ENCODE assay signal across 19 cellular contexts in genomic region chr21:36263797-36264196, GRCh38. TPM values are rescaled to one million over a fixed set of nuclear protein-coding genes. Genes with fewer than 3 reads are reported as not detected.
A peak's percentile ranks its signal among the peaks of the same experiment; 100 is the strongest.
DNase-seq lines count a peak whose midpoint lies in the region; ATAC-seq and TF ChIP-seq lines count a peak whose summit lies in the region.
"Had no signal": no experiment of that assay in that cellular context is flagged by ENCODE, and none has a peak within 500 bp of the region (broad histone marks: within the 10 kb centered on the region; RNA-seq: fewer than 3 reads in every experiment).

No MANE protein-coding gene starts in this region.

- H3K4me1 Mint-ChIP-seq in naive B cell = peaks cover 30 to 80% (median 46%) of the 10 kb centered on the region in 3 donors

- intact Hi-C loops in esophagus muscularis mucosa (cut with DNase I) = loop anchor here (5.0 kb wide), 1 partner anchor 54 kb away; no protein-coding TSS in a partner anchor

- TF ChIP-seq CTCF in OCI-LY3 (IDR thresholded peaks at IDR 0.05; ENCODE audit: low read depth, low read length) = no peak
- no peak for TF ChIP-seq CTCF in esophagus muscularis mucosa (IDR thresholded peaks at IDR 0.05)

- no peak overlapping the region for H2BK120ac ChIP-seq in trophoblast cell (ENCODE audit: insufficient read depth, low read length, poor library complexity)

- no peak for TF ChIP-seq POLR2A in esophagus muscularis mucosa (IDR thresholded peaks at IDR 0.05; ENCODE audit: low read depth)

- H3K27ac ChIP-seq in OCI-LY3 (ENCODE audit: low read length) (peak overlapping the region; percentile 60), trophoblast cell (ENCODE audit: low read depth, low read length) (no peak overlapping the region), esophagus muscularis mucosa (replicated peaks in 1 of 4) (no peak overlapping the region)
- H3K27ac ChIP-seq: A549 had no signal

- no peak overlapping the region for H4K91ac ChIP-seq in trophoblast cell (ENCODE audit: low read depth, low read length)

- H4K8ac ChIP-seq in trophoblast cell (ENCODE audit: low read depth, low read length) = no peak overlapping the region

- no peak overlapping the region for H3K18ac ChIP-seq in trophoblast cell (ENCODE audit: low read length)

- H3K27me3 Mint-ChIP-seq in naive B cell = no peaks in the 10 kb centered on the region

- H3K36me3 ChIP-seq in OCI-LY3 (replicated peaks; ENCODE audit: low read depth, low read length) (no peaks in the 10 kb centered on the region), trophoblast cell (ENCODE audit: control insufficient read depth in 1 of 2, insufficient read depth in 2 of 2, low read length in 2 of 2) (peaks cover 26 to 37% of the 10 kb centered on the region in 2 experiments), esophagus muscularis mucosa (peaks cover 4 to 59% (median 21%) of the 10 kb centered on the region in 4 donors)
- H3K36me3 ChIP-seq: BE2C, MG63 had no signal

- no peak overlapping the region for H2BK12ac ChIP-seq in trophoblast cell (ENCODE audit: low read length)

- H3K14ac ChIP-seq in trophoblast cell (ENCODE audit: low read length) = no peak overlapping the region

- H3K23ac ChIP-seq in trophoblast cell (ENCODE audit: low read length) = no peak overlapping the region

- H3K9ac ChIP-seq in OCI-LY3 (ENCODE audit: low read length) (no peak overlapping the region), trophoblast cell (ENCODE audit: low read length) (no peak overlapping the region)

- H3K9me3 ChIP-seq in OCI-LY3 (ENCODE audit: insufficient read depth, low read length) (no peaks in the 10 kb centered on the region), trophoblast cell (ENCODE audit: insufficient read depth, low read depth, low read length) (peaks cover 7% of the 10 kb centered on the region), esophagus muscularis mucosa (no peaks in the 10 kb centered on the region)
- H3K9me3 ChIP-seq: A549, BE2C, MG63 had no signal

- H3K9me3 Mint-ChIP-seq in naive B cell = peaks cover 4 to 16% (median 9%) of the 10 kb centered on the region in 7 donors
- H3K9me3 Mint-ChIP-seq: T-helper 1 cell treated with Interleukin-12 subunit alpha and Interleukin-12 subunit beta and Interleukin-4 antibody, amounts not matched to agents 30 μg/mL and 1 μg/mL, for 36 hours had no signal

- peaks cover 8% of the 10 kb centered on the region for H3K79me1 ChIP-seq in trophoblast cell (ENCODE audit: low read length)

- peaks cover 25 to 41% of the 10 kb centered on the region in 2 donors for H3K36me3 Mint-ChIP-seq in naive B cell

- peak overlapping the region in 7 of 8 donors; percentile 10 to 82 (median 39) for H3K4me3 Mint-ChIP-seq in naive B cell
- H3K4me3 Mint-ChIP-seq: T-helper 1 cell treated with Interleukin-12 subunit alpha and Interleukin-12 subunit beta and Interleukin-4 antibody, amounts not matched to agents 30 μg/mL and 1 μg/mL, for 36 hours had no signal

- WGBS in trophoblast cell (ENCODE audit: extremely low coverage, insufficient coverage, insufficient read length) = no CpG with 5 or more reads among the region's 8 CpGs
- 88% methylated on average over 8 of the region's 8 CpGs for WGBS in esophagus muscularis mucosa

- no peaks in the 10 kb centered on the region for H4K20me1 ChIP-seq in OCI-LY3 (ENCODE audit: insufficient read depth, low read length)

- no peak overlapping the region for H4K12ac ChIP-seq in trophoblast cell (ENCODE audit: low read depth, low read length)

- DNase-seq in SIG-M5 treated with dmso at 0.1 percent for 504 hours (lab: John Stamatoyannopoulos, UW; ENCODE audit: unreplicated experiment) (peak; percentile 2), SIG-M5 (lab: John Stamatoyannopoulos, UW) (no peak), naive B cell (peak; percentile 15), trophoblast cell (no peak), esophagus muscularis mucosa (ENCODE audit: extremely low spot score) (no peak), dermis blood vessel endothelial cell (no peak)
- DNase-seq: BE2C, EL, Kasumi-1, MG63, NCI-H1105 treated with DMSO at 0.1 percent for 48 hours, NCI-H1694, NCI-H2081, NCI-H345, NCI-H526 had no signal

- H3K4me3 ChIP-seq in OCI-LY3 (ENCODE audit: low read length) (0 out of 2 replicates have a peak overlapping the region, but pooled peaks have one; percentile 7), trophoblast cell (ENCODE audit: low read depth, low read length) (no peak overlapping the region), esophagus muscularis mucosa (no peak overlapping the region)
- H3K4me3 ChIP-seq: A549, MG63 had no signal

- TF ChIP-seq EP300 in esophagus muscularis mucosa (IDR thresholded peaks at IDR 0.05) = no peak

- no peaks in the 10 kb centered on the region for H3K79me2 ChIP-seq in OCI-LY3 (ENCODE audit: low read length)
- no peaks in the 10 kb centered on the region for H3K79me2 ChIP-seq in trophoblast cell (ENCODE audit: control insufficient read depth, insufficient read depth, low read length, poor library complexity)

- H2AFZ ChIP-seq in OCI-LY3 (ENCODE audit: low read depth, low read length) (no peak overlapping the region), trophoblast cell (ENCODE audit: insufficient read depth, low read length, poor library complexity) (no peak overlapping the region)

- no peak overlapping the region for H2BK5ac ChIP-seq in trophoblast cell (ENCODE audit: low read depth, low read length, poor library complexity)

- peak overlapping the region; percentile 51 to 88 (median 68) for H3K27ac Mint-ChIP-seq in naive B cell
- H3K27ac Mint-ChIP-seq: T-helper 1 cell treated with Interleukin-12 subunit alpha and Interleukin-12 subunit beta and Interleukin-4 antibody, amounts not matched to agents 30 μg/mL and 1 μg/mL, for 36 hours had no signal

- peaks cover 59% of the 10 kb centered on the region for H3K4me1 ChIP-seq in OCI-LY3 (ENCODE audit: low read length)
- peaks cover 3 to 4% of the 10 kb centered on the region in 2 experiments for H3K4me1 ChIP-seq in trophoblast cell (ENCODE audit: control insufficient read depth in 1 of 2, insufficient read depth in 2 of 2, low read length in 2 of 2)
- peaks cover 4 to 11% (median 8%) of the 10 kb centered on the region in 4 donors for H3K4me1 ChIP-seq in esophagus muscularis mucosa
- H3K4me1 ChIP-seq: A549, BE2C had no signal

- ATAC-seq in naive B cell (ENCODE audit: low read depth in 2 of 2) = peak; percentile 53 to 65
- ATAC-seq: A549, Right ventricle myocardium inferior had no signal

- H3K4ac ChIP-seq in trophoblast cell (ENCODE audit: low read depth, low read length) = no peak overlapping the region

- H3K27me3 ChIP-seq in OCI-LY3 (ENCODE audit: low read depth, low read length) (no peaks in the 10 kb centered on the region), trophoblast cell (ENCODE audit: insufficient read depth, low read length) (no peaks in the 10 kb centered on the region), esophagus muscularis mucosa (no peaks in the 10 kb centered on the region)
- H3K27me3 ChIP-seq: BE2C, MG63 had no signal

- H3K4me2 ChIP-seq in OCI-LY3 (ENCODE audit: low read length) (peak overlapping the region; percentile 41), trophoblast cell (ENCODE audit: low read length) (no peak overlapping the region)
- H3K4me2 ChIP-seq: A549 had no signal

- no peak overlapping the region for H2AK5ac ChIP-seq in trophoblast cell (ENCODE audit: low read length)

RNA-seq across cellular contexts. Expression of gene MORC3, which starts 56.2 kb away (rescaled TPM):
- 10 to 100 TPM; 20.6 to 59.6 (median 39.8) TPM for polyA plus RNA-seq in naive B cell (ENCODE audit: low read depth in 6 of 6)
- polyA plus RNA-seq in trophoblast cell (2013) = 21.7 and 22.7 TPM in 2 replicates
- total RNA-seq in esophagus muscularis mucosa (10 to 100 TPM; 32.0 to 41.9 (median 39.2) TPM), dermis blood vessel endothelial cell (46.6 and 49.4 TPM in 2 replicates)

Comparison
In these comparisons a context has a peak if more than half of its experiments do, and no peak if none do; other contexts are left out.
1. DNase-seq: peak in SIG-M5 treated with dmso at 0.1 percent for 504 hours (single experiment) and naive B cell (single experiment); none in SIG-M5 (single experiment), trophoblast cell (0 of 2), esophagus muscularis mucosa (single experiment) and dermis blood vessel endothelial cell (single experiment).